9 cellular contexts compared by ENCODE assay signal in the genomic region with DNA sequence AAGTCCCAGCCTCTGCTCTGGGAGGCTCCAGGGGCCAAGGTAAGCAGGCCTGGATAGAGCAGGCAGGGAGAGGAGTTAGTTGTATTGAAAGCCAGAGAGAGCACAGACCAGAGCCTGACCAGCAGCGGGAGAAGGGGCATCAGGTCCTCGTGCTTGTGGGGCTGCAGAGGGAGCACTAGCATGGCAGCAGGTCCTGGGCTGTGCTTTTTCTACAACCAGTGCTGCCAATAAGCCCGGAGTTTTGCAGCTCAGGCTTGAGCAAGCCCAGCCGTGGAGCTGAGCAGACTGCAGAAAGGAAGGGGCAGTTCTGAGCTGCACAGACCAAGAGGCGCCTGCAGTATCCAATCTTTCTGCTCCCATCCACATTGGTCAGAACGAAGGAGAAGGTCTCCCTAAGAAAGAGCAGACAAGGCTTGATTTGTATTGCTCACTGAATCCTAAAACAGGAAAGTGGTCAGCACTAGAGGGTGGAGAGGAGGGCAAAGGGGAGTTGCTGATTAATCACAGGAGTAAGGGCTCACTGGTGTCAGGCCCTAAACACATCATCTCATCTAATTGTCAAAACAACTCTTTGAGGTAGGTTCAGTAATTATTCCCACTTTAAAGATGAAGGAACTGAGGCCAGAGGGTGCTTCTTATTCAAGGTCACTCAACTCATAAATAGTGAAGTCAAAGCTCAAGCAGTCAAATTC. TPM values are rescaled to one million over a fixed set of nuclear protein-coding genes. Genes with fewer than 3 reads are reported as not detected.
DNase-seq lines count a peak whose midpoint lies in the region; ATAC-seq and TF ChIP-seq lines count a peak whose summit lies in the region.
"Had no signal": no experiment of that assay in that cellular context is flagged by ENCODE, and none has a peak within 500 bp of the region (broad histone marks: within the 10 kb centered on the region; RNA-seq: fewer than 3 reads in every experiment).

No MANE protein-coding gene starts in this region.

- H3K27me3 ChIP-seq in upper lobe of left lung, result no peaks in the 10 kb centered on the region

- no peaks in the 10 kb centered on the region for H3K9me3 Mint-ChIP-seq in activated T-helper 1 cell treated with anti-CD3 and anti-CD28 coated beads, Interleukin-12 subunit alpha, Interleukin-12 subunit beta, Interleukin-2, Interleukin-4 antibody, amounts not matched to agents 30 ng/mL and 10 ng/mL and 1 ng/mL, durations not matched to agents 14 hours and 24 hours and 36 hours

- H3K36me3 ChIP-seq in upper lobe of left lung, result peaks cover 0 to 29% (median 15%) of the 10 kb centered on the region in 4 donors

- H3K9me3 ChIP-seq in upper lobe of left lung, result no peaks in the 10 kb centered on the region

- DNase-seq in NCI-H526 treated with DMSO at 0.1 percent for 48 hours (lab: John Stamatoyannopoulos, UW) (peak; percentile 4), iris pigment epithelial cell (ENCODE audit: low read depth) (peak; percentile 28), upper lobe of left lung (no peak), NCI-H1436 treated with DMSO at 0.1 percent for 48 hours (lab: John Stamatoyannopoulos, UW) (no peak), germinal center (ENCODE audit: low spot score) (no peak)
- DNase-seq in activated T-helper 1 cell treated with anti-CD3 and anti-CD28 coated beads, Interleukin-12 subunit alpha, Interleukin-12 subunit beta, Interleukin-2, Interleukin-4 antibody, amounts not matched to agents 30 ng/mL and 10 ng/mL and 1 ng/mL, durations not matched to agents 14 hours and 24 hours and 36 hours (ENCODE audit: low spot score), result no peak
- DNase-seq: left cardiac atrium had no signal

- peak overlapping the region; percentile 99 for H3K27ac Mint-ChIP-seq in activated T-helper 1 cell treated with anti-CD3 and anti-CD28 coated beads, Interleukin-12 subunit alpha, Interleukin-12 subunit beta, Interleukin-2, Interleukin-4 antibody, amounts not matched to agents 30 ng/mL and 10 ng/mL and 1 ng/mL, durations not matched to agents 14 hours and 24 hours and 36 hours

- no peak for ATAC-seq in upper lobe of left lung (ENCODE audit: low FRiP score in 2 of 2)
- no peak for ATAC-seq in GM18870 (IDR thresholded peaks at IDR 0.05; ENCODE audit: unreplicated experiment)

- TF ChIP-seq CTCF in GM12873 (IDR thresholded peaks at IDR 0.05; ENCODE audit: insufficient read depth, low read depth, low read length, missing control alignments), result peak; percentile 64
- TF ChIP-seq CTCF in upper lobe of left lung (IDR thresholded peaks at IDR 0.05), result peak in 2 of 6 experiments; percentile 17 to 40

- no peak for TF ChIP-seq POLR2A in upper lobe of left lung (IDR thresholded peaks at IDR 0.05)

- no peak for TF ChIP-seq EP300 in upper lobe of left lung (IDR thresholded peaks at IDR 0.05)

- peak overlapping the region in 2 of 4 donors; percentile 82 to 91 for H3K27ac ChIP-seq in upper lobe of left lung

- peak overlapping the region; percentile 100 for H3K4me3 Mint-ChIP-seq in activated T-helper 1 cell treated with anti-CD3 and anti-CD28 coated beads, Interleukin-12 subunit alpha, Interleukin-12 subunit beta, Interleukin-2, Interleukin-4 antibody, amounts not matched to agents 30 ng/mL and 10 ng/mL and 1 ng/mL, durations not matched to agents 14 hours and 24 hours and 36 hours

- intact Hi-C loops in activated T-helper 1 cell treated with anti-CD3 and anti-CD28 coated beads, Interleukin-12 subunit alpha, Interleukin-12 subunit beta, Interleukin-2, Interleukin-4 antibody, amounts not matched to agents 30 ng/mL and 10 ng/mL and 1 ng/mL, durations not matched to agents 14 hours and 24 hours and 36 hours (cut with micrococcal nuclease), result loop anchor here (2.0 kb wide), 1 partner anchor 13 kb away; no protein-coding TSS in a partner anchor

- H3K4me3 ChIP-seq in upper lobe of left lung, result peak overlapping the region in 3 of 4 donors; percentile 27 to 46 (median 43)

- peaks cover 44 to 87% (median 71%) of the 10 kb centered on the region in 4 donors for H3K4me1 ChIP-seq in upper lobe of left lung

- peaks cover 70% of the 10 kb centered on the region for H3K36me3 Mint-ChIP-seq in activated T-helper 1 cell treated with anti-CD3 and anti-CD28 coated beads, Interleukin-12 subunit alpha, Interleukin-12 subunit beta, Interleukin-2, Interleukin-4 antibody, amounts not matched to agents 30 ng/mL and 10 ng/mL and 1 ng/mL, durations not matched to agents 14 hours and 24 hours and 36 hours (ENCODE audit: low read depth)

- peaks cover 81% of the 10 kb centered on the region for H3K4me1 Mint-ChIP-seq in activated T-helper 1 cell treated with anti-CD3 and anti-CD28 coated beads, Interleukin-12 subunit alpha, Interleukin-12 subunit beta, Interleukin-2, Interleukin-4 antibody, amounts not matched to agents 30 ng/mL and 10 ng/mL and 1 ng/mL, durations not matched to agents 14 hours and 24 hours and 36 hours (ENCODE audit: low read depth)

- H3K27me3 Mint-ChIP-seq in activated T-helper 1 cell treated with anti-CD3 and anti-CD28 coated beads, Interleukin-12 subunit alpha, Interleukin-12 subunit beta, Interleukin-2, Interleukin-4 antibody, amounts not matched to agents 30 ng/mL and 10 ng/mL and 1 ng/mL, durations not matched to agents 14 hours and 24 hours and 36 hours (ENCODE audit: insufficient read depth), result no peaks in the 10 kb centered on the region

- WGBS in upper lobe of left lung, 2 donors, result 58 to 72% methylated on average over 5 of the region's 6 CpGs

RNA-seq across cellular contexts. Expression of a gene that starts 2.7 kb away (rescaled TPM):
- total RNA-seq in activated T-helper 1 cell treated with anti-CD3 and anti-CD28 coated beads, Interleukin-12 subunit alpha, Interleukin-12 subunit beta, Interleukin-2, Interleukin-4 antibody, amounts not matched to agents 30 ng/mL and 10 ng/mL and 1 ng/mL, durations not matched to agents 14 hours and 24 hours and 36 hours, result 205 and 206 TPM in 2 replicates
- total RNA-seq in upper lobe of left lung, result 100 to 1,000 TPM in 1 of 6 donors, 10 to 100 TPM in 5; 44.4 to 154 (median 64.8) TPM

RNA-seq across cellular contexts. Expression of a gene that starts 29.8 kb away (rescaled TPM):
- total RNA-seq in activated T-helper 1 cell treated with anti-CD3 and anti-CD28 coated beads, Interleukin-12 subunit alpha, Interleukin-12 subunit beta, Interleukin-2, Interleukin-4 antibody, amounts not matched to agents 30 ng/mL and 10 ng/mL and 1 ng/mL, durations not matched to agents 14 hours and 24 hours and 36 hours, result 2.8 and 4.0 TPM in 2 replicates
- total RNA-seq in upper lobe of left lung, result 100 to 1,000 TPM in 1 of 6 donors, 10 to 100 TPM in 4, 1 to 10 TPM in 1; 2.1 to 115 (median 21.3) TPM

RNA-seq across cellular contexts. Expression of a gene that starts 57.7 kb away (rescaled TPM):
- total RNA-seq in activated T-helper 1 cell treated with anti-CD3 and anti-CD28 coated beads, Interleukin-12 subunit alpha, Interleukin-12 subunit beta, Interleukin-2, Interleukin-4 antibody, amounts not matched to agents 30 ng/mL and 10 ng/mL and 1 ng/mL, durations not matched to agents 14 hours and 24 hours and 36 hours, result 32.5 and 37.3 TPM in 2 replicates
- 10 to 100 TPM; 27.2 to 71.7 (median 35.3) TPM for total RNA-seq in upper lobe of left lung

RNA-seq across cellular contexts. Expression of a gene that starts 57.9 kb away (rescaled TPM):
- total RNA-seq in activated T-helper 1 cell treated with anti-CD3 and anti-CD28 coated beads, Interleukin-12 subunit alpha, Interleukin-12 subunit beta, Interleukin-2, Interleukin-4 antibody, amounts not matched to agents 30 ng/mL and 10 ng/mL and 1 ng/mL, durations not matched to agents 14 hours and 24 hours and 36 hours, result 24.0 and 26.6 TPM in 2 replicates
- total RNA-seq in upper lobe of left lung, result 10 to 100 TPM; 16.1 to 56.9 (median 40.3) TPM

Comparison
In these comparisons a context has a peak if more than half of its experiments do, and no peak if none do; other contexts are left out.
1. DNase-seq: peak in NCI-H526 treated with DMSO at 0.1 percent for 48 hours (single experiment) and iris pigment epithelial cell (single experiment); none in activated T-helper 1 cell treated with anti-CD3 and anti-CD28 coated beads, Interleukin-12 subunit alpha, Interleukin-12 subunit beta, Interleukin-2, Interleukin-4 antibody, amounts not matched to agents 30 ng/mL and 10 ng/mL and 1 ng/mL, durations not matched to agents 14 hours and 24 hours and 36 hours (single experiment), upper lobe of left lung (0 of 2), NCI-H1436 treated with DMSO at 0.1 percent for 48 hours (single experiment) and germinal center (single experiment).